In the genomic region with DNA sequence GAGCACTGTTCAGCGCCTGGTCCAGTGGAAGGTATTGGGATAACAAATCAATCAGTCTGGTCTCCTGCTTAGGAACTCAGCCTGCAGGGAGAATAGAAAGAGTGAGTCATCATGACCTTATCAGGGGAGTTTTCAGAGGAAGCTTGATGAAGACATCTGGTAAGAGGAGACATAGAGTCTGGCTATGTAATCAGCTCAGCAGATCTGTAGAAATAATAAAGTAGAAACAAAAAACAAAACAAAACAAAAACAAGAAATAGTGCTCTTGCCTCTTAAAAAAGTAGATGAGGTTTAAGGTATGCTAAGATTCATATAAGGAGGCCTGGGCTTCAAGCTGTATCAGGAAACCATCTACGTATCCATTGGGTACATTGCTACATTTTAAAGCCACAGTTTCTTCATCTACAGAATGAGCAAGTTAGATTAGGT, we compare ENCODE assay signal across 10 cellular contexts. TPM values are rescaled to one million over a fixed set of nuclear protein-coding genes. Genes with fewer than 3 reads are reported as not detected.
DNase-seq lines count a peak whose midpoint lies in the region; ATAC-seq and TF ChIP-seq lines count a peak whose summit lies in the region.
"Had no signal": no experiment of that assay in that cellular context is flagged by ENCODE, and none has a peak within 500 bp of the region (broad histone marks: within the 10 kb centered on the region; RNA-seq: fewer than 3 reads in every experiment).

No MANE protein-coding gene starts in this region.

- peaks cover 12 to 13% of the 10 kb centered on the region in 2 donors for H3K27me3 Mint-ChIP-seq in effector memory CD8-positive, alpha-beta T cell

- H3K4me3 ChIP-seq in NB4 (ENCODE audit: low read depth, low read length) (no peak overlapping the region), tibial artery (no peak overlapping the region)

- TF ChIP-seq CTCF in NB4 (IDR thresholded peaks at IDR 0.05; ENCODE audit: low read depth, low read length) (no peak), tibial artery (IDR thresholded peaks at IDR 0.05) (no peak)

- H3K4me1 Mint-ChIP-seq in effector memory CD8-positive, alpha-beta T cell (ENCODE audit: low read depth in 2 of 2): peaks cover 7 to 13% of the 10 kb centered on the region in 2 donors

- no peak overlapping the region for H3K27ac ChIP-seq in tibial artery

- H3K9me3 Mint-ChIP-seq in effector memory CD8-positive, alpha-beta T cell: no peaks in the 10 kb centered on the region

- H3K27me3 ChIP-seq in tibial artery: no peaks in the 10 kb centered on the region

- peak overlapping the region in 1 of 2 donors; percentile 45 for H3K27ac Mint-ChIP-seq in effector memory CD8-positive, alpha-beta T cell

- H3K36me3 Mint-ChIP-seq in effector memory CD8-positive, alpha-beta T cell (ENCODE audit: insufficient read depth): no peaks in the 10 kb centered on the region

- H3K36me3 ChIP-seq in tibial artery: no peaks in the 10 kb centered on the region

- intact Hi-C loops in sciatic nerve (cut with DNase I): no loop called here
- intact Hi-C loops in tibial artery (cut with DNase I; ENCODE audit: low total_unique reads): no loop called here

- ATAC-seq in effector memory CD8-positive, alpha-beta T cell (replicated peaks): peak; percentile 26
- ATAC-seq in sciatic nerve (peak; percentile 71), GM18861 (IDR thresholded peaks at IDR 0.05; ENCODE audit: unreplicated experiment) (no peak)

- no peak overlapping the region for H3K4me3 Mint-ChIP-seq in effector memory CD8-positive, alpha-beta T cell

- H3K4me1 ChIP-seq in tibial artery: no peaks in the 10 kb centered on the region

- peak; percentile 62 for DNase-seq in GM03348 (ENCODE audit: low spot score)
- DNase-seq in NB4 (ENCODE audit: low read depth): peak; percentile 57
- DNase-seq in effector memory CD8-positive, alpha-beta T cell: no peak
- DNase-seq in sciatic nerve (ENCODE audit: low spot score): no peak
- no peak for DNase-seq in occipital lobe (lab: John Stamatoyannopoulos, UW)
- DNase-seq in NCI-H187 (lab: John Stamatoyannopoulos, UW): no peak
- DNase-seq in tibial artery: no peak
- DNase-seq: Karpas-422, substantia nigra had no signal

- TF ChIP-seq POLR2A in NB4 (IDR thresholded peaks at IDR 0.05; ENCODE audit: extremely low read depth, insufficient read length): no peak

- H3K9me3 ChIP-seq in tibial artery: no peaks in the 10 kb centered on the region

RNA-seq across cellular contexts. Expression of gene TAS2R41, which starts 14.4 kb away (rescaled TPM):
- total RNA-seq in sciatic nerve (not detected), occipital lobe (not detected)

RNA-seq across cellular contexts. Expression of gene TAS2R60, which starts 48.8 kb away (rescaled TPM):
- total RNA-seq in sciatic nerve: 0.40 TPM
- total RNA-seq in occipital lobe: not detected

Comparison
In these comparisons a context has a peak if more than half of its experiments do, and no peak if none do; other contexts are left out.
1. DNase-seq: peak in GM03348 (single experiment) and NB4 (single experiment); none in effector memory CD8-positive, alpha-beta T cell (0 of 3), sciatic nerve (single experiment), occipital lobe (single experiment), NCI-H187 (0 of 2) and tibial artery (0 of 2).